ENCODE assay signal across 23 cellular contexts in genomic region chr7:107810626-107811025, GRCh38. TPM values are rescaled to one million over a fixed set of nuclear protein-coding genes. Genes with fewer than 3 reads are reported as not detected.
DNase-seq lines count a peak whose midpoint lies in the region; ATAC-seq and TF ChIP-seq lines count a peak whose summit lies in the region.
"Had no signal": no experiment of that assay in that cellular context is flagged by ENCODE, and none has a peak within 500 bp of the region (broad histone marks: within the 10 kb centered on the region; RNA-seq: fewer than 3 reads in every experiment).

No MANE protein-coding gene starts in this region.

- no peaks in the 10 kb centered on the region for H3F3A ChIP-seq in neural progenitor cell (ENCODE audit: low read depth)

- no peaks in the 10 kb centered on the region for H3K27me3 ChIP-seq in Karpas-422 (ENCODE audit: low read length)
- H3K27me3 ChIP-seq in esophagus muscularis mucosa, result no peaks in the 10 kb centered on the region
- no peaks in the 10 kb centered on the region for H3K27me3 ChIP-seq in neural progenitor cell

- H3K9me3 ChIP-seq in Karpas-422 (ENCODE audit: low read length) (no peaks in the 10 kb centered on the region), esophagus muscularis mucosa (no peaks in the 10 kb centered on the region), neural progenitor cell (ENCODE audit: low read depth) (no peaks in the 10 kb centered on the region)

- H2AFZ ChIP-seq in Karpas-422 (ENCODE audit: low read length) (no peak overlapping the region), neural progenitor cell (replicated peaks) (peak overlapping the region; percentile 23)

- H3K4me3 Mint-ChIP-seq in activated CD4-positive, alpha-beta T cell treated with anti-CD3 and anti-CD28 coated beads for 36 hours, result no peak overlapping the region
- no peak overlapping the region for H3K4me3 Mint-ChIP-seq in neural progenitor cell
- H3K4me3 Mint-ChIP-seq: B cell had no signal

- no peak for TF ChIP-seq POLR2A in esophagus muscularis mucosa (IDR thresholded peaks at IDR 0.05; ENCODE audit: low read depth)

- CTCF ChIA-PET in activated CD4-positive, alpha-beta T cell treated with anti-CD3 and anti-CD28 coated beads for 36 hours (lab: Charles Lee), result no interaction called here

- H3K4me1 ChIP-seq in Karpas-422 (ENCODE audit: low read length), result peaks cover 7% of the 10 kb centered on the region
- H3K4me1 ChIP-seq in esophagus muscularis mucosa, result peaks cover 0 to 39% (median 21%) of the 10 kb centered on the region in 4 donors
- no peaks in the 10 kb centered on the region for H3K4me1 ChIP-seq in neural progenitor cell

- no peaks in the 10 kb centered on the region for H4K20me1 ChIP-seq in Karpas-422 (ENCODE audit: insufficient read depth, low read depth, low read length)
- no peaks in the 10 kb centered on the region for H4K20me1 ChIP-seq in neural progenitor cell (ENCODE audit: low read depth)

- H3K27ac ChIP-seq in Karpas-422 (ENCODE audit: low read length) (no peak overlapping the region), esophagus muscularis mucosa (replicated peaks in 1 of 4) (peak overlapping the region; percentile 78 to 86 (median 86)), neural progenitor cell (no peak overlapping the region)
- H3K27ac ChIP-seq: KMS-11 had no signal

- H3K79me2 ChIP-seq in Karpas-422 (ENCODE audit: low read length), result no peaks in the 10 kb centered on the region
- no peaks in the 10 kb centered on the region for H3K79me2 ChIP-seq in neural progenitor cell (ENCODE audit: low read depth)

- H3K36me3 Mint-ChIP-seq in activated CD4-positive, alpha-beta T cell treated with anti-CD3 and anti-CD28 coated beads for 36 hours (ENCODE audit: low read depth), result no peaks in the 10 kb centered on the region
- H3K36me3 Mint-ChIP-seq in neural progenitor cell, result no peaks in the 10 kb centered on the region

- no peak overlapping the region for H3K9ac ChIP-seq in Karpas-422 (ENCODE audit: low read length)
- no peak overlapping the region for H3K9ac ChIP-seq in neural progenitor cell
- H3K9ac ChIP-seq: KMS-11 had no signal

- DNase-seq in activated CD4-positive, alpha-beta T cell treated with anti-CD3 and anti-CD28 coated beads for 36 hours, result peak; percentile 21
- DNase-seq in activated CD4-positive, alpha-beta T cell treated with anti-CD3 and anti-CD28 coated beads, Interleukin-2, amount 50 U/mL, for 1 hour, result no peak
- peak; percentile 50 for DNase-seq in Karpas-422
- no peak for DNase-seq in esophagus muscularis mucosa (ENCODE audit: extremely low spot score)
- DNase-seq in neural progenitor cell (ENCODE audit: low spot score), result no peak
- DNase-seq in middle frontal gyrus (ENCODE audit: extremely low spot score, low spot score), result no peak
- DNase-seq in hippocampal formation (lab: John Stamatoyannopoulos, UW), result no peak
- no peak for DNase-seq in DMS114 treated with DMSO at 0.1 percent for 48 hours (lab: John Stamatoyannopoulos, UW; ENCODE audit: unreplicated experiment)
- DNase-seq: DND-41, HCEC 1CT, NCI-H1092, NCI-H1436 treated with DMSO at 0.1 percent for 48 hours, NCI-H2029, NCI-H2171 treated with DMSO at 0.1 percent for 48 hours, NCI-H446 treated with DMSO at 0.1 percent for 48 hours, NCI-H69, SHP77 had no signal

- H3K27me3 Mint-ChIP-seq in activated CD4-positive, alpha-beta T cell treated with anti-CD3 and anti-CD28 coated beads for 36 hours, result no peaks in the 10 kb centered on the region
- no peaks in the 10 kb centered on the region for H3K27me3 Mint-ChIP-seq in neural progenitor cell (ENCODE audit: insufficient read depth, low read depth)

- 90% methylated on average over 3 of the region's 3 CpGs for WGBS in esophagus muscularis mucosa

- H3K36me3 ChIP-seq in Karpas-422 (ENCODE audit: insufficient read depth, low read length) (no peaks in the 10 kb centered on the region), esophagus muscularis mucosa (no peaks in the 10 kb centered on the region), neural progenitor cell (no peaks in the 10 kb centered on the region)

- no peak for ATAC-seq in activated CD4-positive, alpha-beta T cell treated with anti-CD3 and anti-CD28 coated beads for 36 hours

- H3K4me3 ChIP-seq in Karpas-422 (ENCODE audit: low read length) (no peak overlapping the region), esophagus muscularis mucosa (no peak overlapping the region), neural progenitor cell (no peak overlapping the region)

- no peak for TF ChIP-seq EP300 in esophagus muscularis mucosa (IDR thresholded peaks at IDR 0.05)

- TF ChIP-seq CTCF in esophagus muscularis mucosa (IDR thresholded peaks at IDR 0.05) (no peak), neural progenitor cell (IDR thresholded peaks at IDR 0.05) (no peak)

- H3K9me2 ChIP-seq in Karpas-422 (replicated peaks; ENCODE audit: insufficient read depth, low read length), result no peaks in the 10 kb centered on the region; the same call in 1 of the 2 replicates

- H3K9me3 Mint-ChIP-seq in activated CD4-positive, alpha-beta T cell treated with anti-CD3 and anti-CD28 coated beads for 36 hours (ENCODE audit: low read depth), result no peaks in the 10 kb centered on the region
- no peaks in the 10 kb centered on the region for H3K9me3 Mint-ChIP-seq in neural progenitor cell

- peaks cover 27% of the 10 kb centered on the region for H3K4me1 Mint-ChIP-seq in activated CD4-positive, alpha-beta T cell treated with anti-CD3 and anti-CD28 coated beads for 36 hours
- H3K4me1 Mint-ChIP-seq in neural progenitor cell, result no peaks in the 10 kb centered on the region
- H3K4me1 Mint-ChIP-seq: B cell had no signal

- no peak overlapping the region for H3K4me2 ChIP-seq in Karpas-422 (ENCODE audit: low read depth, low read length, poor library complexity, severe bottlenecking)
- no peak overlapping the region for H3K4me2 ChIP-seq in neural progenitor cell
- H3K4me2 ChIP-seq: KMS-11 had no signal

- POLR2A ChIA-PET in activated CD4-positive, alpha-beta T cell treated with anti-CD3 and anti-CD28 coated beads for 36 hours (lab: Charles Lee), result no interaction called here

- H3K27ac Mint-ChIP-seq in activated CD4-positive, alpha-beta T cell treated with anti-CD3 and anti-CD28 coated beads for 36 hours, result no peak overlapping the region
- H3K27ac Mint-ChIP-seq in neural progenitor cell, result no peak overlapping the region
- H3K27ac Mint-ChIP-seq: B cell had no signal

- intact Hi-C loops in activated CD4-positive, alpha-beta T cell treated with anti-CD3 and anti-CD28 coated beads for 36 hours (cut with DNase I, micrococcal nuclease), result loop anchor here (5.0 to 10.0 kb wide), 5 partner anchors 146 to 1036 kb away; partner anchors contain the start of genes DNAJB9 (in 1 of the 2), PIK3CG (in 1 of the 2), SLC26A4 (in 1 of the 2) and THAP5 (in 1 of the 2)
- intact Hi-C loops in esophagus muscularis mucosa (cut with DNase I), result no loop called here

RNA-seq across cellular contexts. Expression of gene SLC26A3, which starts 7.6 kb away (rescaled TPM):
- total RNA-seq in activated CD4-positive, alpha-beta T cell treated with anti-CD3 and anti-CD28 coated beads for 36 hours, result not detected
- total RNA-seq in Karpas-422 (2014; rRNA removed; shearing (Covaris generic); ENCODE audit: low replicate concordance), result not detected in 2 replicates
- total RNA-seq in esophagus muscularis mucosa, result 10 to 100 TPM in 2 of 4 donors, 1 to 10 TPM in 2; 4.5 to 13.1 (median 10.4) TPM
- total RNA-seq in neural progenitor cell (ENCODE audit: low replicate concordance), result not detected in 2 replicates
- total RNA-seq: A172, B cell, HT-29, MCF 10A, RPMI7951 had no signal

Comparison
In these comparisons a context has a peak if more than half of its experiments do, and no peak if none do; other contexts are left out.
1. DNase-seq: peak in activated CD4-positive, alpha-beta T cell treated with anti-CD3 and anti-CD28 coated beads for 36 hours (single experiment) and Karpas-422 (single experiment); none in activated CD4-positive, alpha-beta T cell treated with anti-CD3 and anti-CD28 coated beads, Interleukin-2, amount 50 U/mL, for 1 hour (single experiment), esophagus muscularis mucosa (single experiment), neural progenitor cell (single experiment), middle frontal gyrus (single experiment), hippocampal formation (0 of 2) and DMS114 treated with DMSO at 0.1 percent for 48 hours (single experiment).
2. H3K27ac ChIP-seq: peak in esophagus muscularis mucosa (4 of 4); none in Karpas-422 (single experiment) and neural progenitor cell (single experiment).